Comparison of ENCODE assay signal across 21 cellular contexts in the genomic region with DNA sequence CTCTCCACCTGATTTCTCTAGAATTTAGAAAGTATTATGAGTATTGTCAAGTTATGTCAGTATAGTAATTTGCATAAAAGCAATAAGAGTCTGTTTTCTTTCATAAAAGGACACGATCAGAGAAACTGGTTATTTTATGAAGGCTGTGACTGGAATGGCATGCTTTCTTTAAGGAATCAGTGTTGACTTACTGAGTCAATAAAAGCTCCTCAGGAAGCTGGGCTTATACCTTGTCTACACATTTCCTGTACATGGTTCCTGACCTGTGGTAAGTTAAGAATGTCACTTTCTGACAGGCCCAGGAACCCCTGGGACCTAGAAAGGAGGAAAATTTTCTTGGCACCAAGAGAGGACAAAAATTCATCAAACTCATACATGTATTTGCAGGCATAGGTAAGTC.
A peak's percentile ranks its signal among the peaks of the same experiment; 100 is the strongest.
DNase-seq lines count a peak whose midpoint lies in the region; ATAC-seq, FAIRE-seq and TF ChIP-seq lines count a peak whose summit lies in the region.
"Had no signal": no experiment of that assay in that cellular context is flagged by ENCODE, and none has a peak within 500 bp of the region (broad histone marks: within the 10 kb centered on the region; RNA-seq: fewer than 3 reads in every experiment).

No MANE protein-coding gene starts in this region.

- DNase-seq in LNCaP clone FGC (ENCODE audit: low read depth): peak; percentile 46
- DNase-seq in RWPE2 (ENCODE audit: low spot score): no peak
- DNase-seq in bronchial epithelial cell (ENCODE audit: low read depth): peak; percentile 56
- peak; percentile 6 for DNase-seq in non-pigmented ciliary epithelial cell (ENCODE audit: low read depth)
- DNase-seq in esophagus squamous epithelium (lab: John Stamatoyannopoulos, UW): no peak
- DNase-seq in NOMO-1 treated with DMSO at 0.1 percent for 48 hours (lab: John Stamatoyannopoulos, UW; ENCODE audit: unreplicated experiment): no peak
- no peak for DNase-seq in RCC 7860 (ENCODE audit: low spot score)
- DNase-seq: Calu3; CD4-positive, alpha-beta memory T cell; GF-D8; H9; Kasumi-1; NCI-H1105; NCI-H1694; NCI-H226; NCI-H524; Peyer's patch; SHP77 treated with DMSO at 0.1 percent for 48 hours had no signal

- no peaks in the 10 kb centered on the region for H3K4me1 ChIP-seq in RWPE2 (ENCODE audit: insufficient read depth, poor library complexity, severe bottlenecking)
- H3K4me1 ChIP-seq in esophagus squamous epithelium: no peaks in the 10 kb centered on the region
- H3K4me1 ChIP-seq: A549, BLaER1, Peyer's patch had no signal

- FAIRE-seq in bronchial epithelial cell (lab: Jason Lieb, UNC) (no peak), RCC 7860 (lab: Jason Lieb, UNC) (no peak)
- FAIRE-seq: A549 had no signal

- TF ChIP-seq CTCF in LNCaP clone FGC (IDR thresholded peaks at IDR 0.05; ENCODE audit: control insufficient read depth, extremely low read depth, insufficient read depth): no peak
- TF ChIP-seq CTCF in RWPE2 (IDR thresholded peaks at IDR 0.05; ENCODE audit: poor library complexity, severe bottlenecking): no peak
- TF ChIP-seq CTCF in bronchial epithelial cell (IDR thresholded peaks at IDR 0.05; ENCODE audit: insufficient read depth, low read length, severe bottlenecking): no peak
- no peak for TF ChIP-seq CTCF in esophagus squamous epithelium (IDR thresholded peaks at IDR 0.05)

- H3K9me3 ChIP-seq in RWPE2 (ENCODE audit: severe bottlenecking) (no peaks in the 10 kb centered on the region), esophagus squamous epithelium (no peaks in the 10 kb centered on the region)
- H3K9me3 ChIP-seq: A549, BLaER1, Peyer's patch had no signal

- TF ChIP-seq POLR2A in esophagus squamous epithelium (IDR thresholded peaks at IDR 0.05): no peak

- H3K4me3 ChIP-seq in LNCaP clone FGC (ENCODE audit: low read depth, low read length) (no peak overlapping the region), RWPE2 (ENCODE audit: severe bottlenecking) (no peak overlapping the region), bronchial epithelial cell (ENCODE audit: low read depth, low read length) (no peak overlapping the region), esophagus squamous epithelium (no peak overlapping the region)
- H3K4me3 ChIP-seq: A549, BLaER1, Peyer's patch had no signal

- no peaks in the 10 kb centered on the region for H3K27me3 ChIP-seq in RWPE2 (ENCODE audit: insufficient read depth, poor library complexity, severe bottlenecking)
- no peaks in the 10 kb centered on the region for H3K27me3 ChIP-seq in bronchial epithelial cell (ENCODE audit: control insufficient read depth, insufficient read depth, low read length)
- no peaks in the 10 kb centered on the region for H3K27me3 ChIP-seq in esophagus squamous epithelium
- H3K27me3 ChIP-seq: BLaER1, Peyer's patch had no signal

- no peak overlapping the region for H3K27ac ChIP-seq in RWPE2 (ENCODE audit: poor library complexity, severe bottlenecking)
- H3K27ac ChIP-seq in esophagus squamous epithelium: no peak overlapping the region
- H3K27ac ChIP-seq: A549, BLaER1, Peyer's patch had no signal

- intact Hi-C loops in esophagus squamous epithelium (cut with DNase I): no loop called here

- H3K36me3 ChIP-seq in RWPE2 (ENCODE audit: low read depth) (no peaks in the 10 kb centered on the region), bronchial epithelial cell (ENCODE audit: control insufficient read depth, insufficient read depth, low read length) (no peaks in the 10 kb centered on the region), esophagus squamous epithelium (no peaks in the 10 kb centered on the region)
- H3K36me3 ChIP-seq: BLaER1, Peyer's patch had no signal

- peak; percentile 49; the same call in 1 of the 3 replicates for ATAC-seq in RWPE2 (ENCODE audit: low read depth)
- ATAC-seq: A549, SK-N-SH treated with all-trans-retinoic acid at 6 μM for 48 hours had no signal

- WGBS in esophagus squamous epithelium, 2 donors: 19 to 53% methylated on average over 1 of the region's 1 CpG

Comparison
In these comparisons a context has a peak if more than half of its experiments do, and no peak if none do; other contexts are left out.
1. DNase-seq: peak in LNCaP clone FGC (single experiment), bronchial epithelial cell (single experiment) and non-pigmented ciliary epithelial cell (single experiment); none in RWPE2 (single experiment), esophagus squamous epithelium (single experiment), NOMO-1 treated with DMSO at 0.1 percent for 48 hours (single experiment) and RCC 7860 (single experiment).